ENCODE assay signal across 8 cellular contexts in the genomic region with DNA sequence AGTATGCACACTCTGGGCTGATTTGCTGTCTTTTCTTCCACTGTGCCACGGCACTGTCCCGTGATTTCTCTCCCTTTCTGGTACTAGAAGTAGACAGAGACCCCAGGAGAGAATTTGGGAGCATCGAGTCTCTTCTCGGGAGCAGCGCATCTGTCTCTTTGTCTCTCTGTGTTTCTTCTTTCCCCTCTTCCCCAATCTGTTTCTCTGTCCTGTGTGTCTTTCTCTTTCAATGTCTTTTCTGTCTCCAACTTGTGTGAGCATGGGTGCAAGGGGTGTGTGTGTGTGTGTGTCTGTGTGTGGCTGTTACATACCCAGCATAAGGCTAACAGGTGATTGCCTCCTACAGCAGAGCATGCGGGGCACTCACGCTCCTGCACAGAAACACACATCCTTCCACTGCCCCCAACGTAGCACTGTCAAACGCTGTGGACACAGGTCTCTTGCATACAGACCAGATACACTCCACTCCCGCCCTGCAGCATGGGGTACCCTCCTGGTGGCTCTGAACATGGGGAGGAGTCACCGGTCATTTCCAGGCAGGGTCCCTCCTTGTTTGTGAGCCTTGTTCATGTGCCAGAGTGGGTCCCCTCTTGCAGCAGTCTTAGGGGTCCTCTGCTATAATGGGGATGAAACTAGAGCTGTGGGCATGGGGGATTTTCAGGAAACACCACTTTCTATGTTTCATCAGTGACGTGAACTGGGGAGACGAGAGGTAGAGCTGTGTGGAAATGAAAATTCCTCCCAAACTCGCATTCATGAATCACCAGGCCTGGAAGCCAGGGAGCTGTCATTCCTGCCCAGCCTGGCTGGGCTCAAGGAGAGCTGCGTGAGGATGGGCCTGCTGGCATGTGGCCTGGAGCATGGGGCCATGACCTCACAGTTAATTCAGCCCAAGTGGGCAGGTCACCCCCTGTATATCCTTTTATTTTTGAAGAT. TPM values are rescaled to one million over a fixed set of nuclear protein-coding genes. Genes with fewer than 3 reads are reported as not detected.
A peak's percentile ranks its signal among the peaks of the same experiment; 100 is the strongest.
DNase-seq lines count a peak whose midpoint lies in the region; ATAC-seq and TF ChIP-seq lines count a peak whose summit lies in the region.

No MANE protein-coding gene starts in this region.

- H3K36me3 Mint-ChIP-seq in activated CD4-positive, alpha-beta T cell treated with anti-CD3 and anti-CD28 coated beads, Interleukin-2, amount 10 ng/mL, durations not matched to agents 24 days and 14 days (ENCODE audit: low read depth), result no peaks in the 10 kb centered on the region

- H3K27ac ChIP-seq in iPS-20b (ENCODE audit: low read length) (no peak overlapping the region), thoracic aorta (no peak overlapping the region)

- peak overlapping the region; percentile 51; the same call in 1 of the 2 replicates for H3K9ac ChIP-seq in iPS-20b (ENCODE audit: low read depth, low read length)

- H3K9me3 ChIP-seq in iPS-20b (ENCODE audit: insufficient read depth, low read depth, low read length) (no peaks in the 10 kb centered on the region; the same call in 1 of the 2 replicates), thoracic aorta (no peaks in the 10 kb centered on the region)

- H3K36me3 ChIP-seq in iPS-20b (ENCODE audit: insufficient read depth, low read depth, low read length) (no peaks in the 10 kb centered on the region), thoracic aorta (no peaks in the 10 kb centered on the region)

- intact Hi-C loops in activated CD4-positive, alpha-beta T cell treated with anti-CD3 and anti-CD28 coated beads, Interleukin-2, amount 10 ng/mL, durations not matched to agents 24 days and 14 days (cut with micrococcal nuclease), result no loop called here

- no peaks in the 10 kb centered on the region for H3K9me3 Mint-ChIP-seq in activated CD4-positive, alpha-beta T cell treated with anti-CD3 and anti-CD28 coated beads, Interleukin-2, amount 10 ng/mL, durations not matched to agents 24 days and 14 days

- H3K27me3 ChIP-seq in iPS-20b (ENCODE audit: insufficient read depth, low read length) (peaks cover 35% of the 10 kb centered on the region), thoracic aorta (replicated peaks; ENCODE audit: insufficient read depth) (no peaks in the 10 kb centered on the region)

- no peak for DNase-seq in activated CD4-positive, alpha-beta T cell treated with anti-CD3 and anti-CD28 coated beads, Interleukin-2, amount 10 ng/mL, durations not matched to agents 24 days and 14 days
- no peak for DNase-seq in activated CD4-positive, alpha-beta T cell treated with anti-CD3 and anti-CD28 coated beads, Interleukin-2, amount 50 U/mL, for 48 hours
- DNase-seq in amniotic epithelial cell (ENCODE audit: low read depth) (peak; percentile 84), thoracic aorta (ENCODE audit: low spot score) (no peak), NCI-H1417 treated with DMSO at 0.1 percent for 48 hours (lab: John Stamatoyannopoulos, UW) (no peak)

- peaks cover 7% of the 10 kb centered on the region; the same call in 1 of the 2 replicates for H3K4me1 ChIP-seq in iPS-20b (ENCODE audit: insufficient read depth, low read length)
- peaks cover 4 to 17% of the 10 kb centered on the region in 2 donors for H3K4me1 ChIP-seq in thoracic aorta (ENCODE audit: control insufficient read depth in 1 of 2, low read depth in 2 of 2)

- no peak for TF ChIP-seq CTCF in thoracic aorta (IDR thresholded peaks at IDR 0.05)

- peak overlapping the region; percentile 70 for H3K4me3 Mint-ChIP-seq in activated CD4-positive, alpha-beta T cell treated with anti-CD3 and anti-CD28 coated beads, Interleukin-2, amount 10 ng/mL, durations not matched to agents 24 days and 14 days

- no peak overlapping the region for H3K27ac Mint-ChIP-seq in activated CD4-positive, alpha-beta T cell treated with anti-CD3 and anti-CD28 coated beads, Interleukin-2, amount 10 ng/mL, durations not matched to agents 24 days and 14 days

- H3K27me3 Mint-ChIP-seq in activated CD4-positive, alpha-beta T cell treated with anti-CD3 and anti-CD28 coated beads, Interleukin-2, amount 10 ng/mL, durations not matched to agents 24 days and 14 days, result peaks cover 50% of the 10 kb centered on the region

- peak overlapping the region; percentile 60 for H3K4me3 ChIP-seq in iPS-20b (ENCODE audit: low read length)
- H3K4me3 ChIP-seq in thoracic aorta, result peak overlapping the region; percentile 55

- H3K4me1 Mint-ChIP-seq in activated CD4-positive, alpha-beta T cell treated with anti-CD3 and anti-CD28 coated beads, Interleukin-2, amount 10 ng/mL, durations not matched to agents 24 days and 14 days, result peaks cover 7% of the 10 kb centered on the region

- ATAC-seq in thoracic aorta (ENCODE audit: insufficient number of reproducible peaks, low FRiP score, low read depth), result no peak
- ATAC-seq in GM18502 (IDR thresholded peaks at IDR 0.05; ENCODE audit: poor library complexity, unreplicated experiment), result no peak
- ATAC-seq in GM21737 (IDR thresholded peaks at IDR 0.05; ENCODE audit: unreplicated experiment), result no peak

RNA-seq across cellular contexts. Expression of a gene that starts 1.0 kb away (rescaled TPM):
- total RNA-seq in activated CD4-positive, alpha-beta T cell treated with anti-CD3 and anti-CD28 coated beads, Interleukin-2, amount 10 ng/mL, durations not matched to agents 24 days and 14 days, result 0.33 and 0.52 TPM in 2 replicates
- 1 to 10 TPM in 1 of 2 donors, not detected in 1; 1.3 TPM for total RNA-seq in thoracic aorta
